In genomic region chr4:8406887-8407286, GRCh38 we compare ENCODE assay signal across 1 cellular context.
TF ChIP-seq lines count a peak whose summit lies in the region.

No MANE protein-coding gene starts in this region.

TF ChIP-seq in IMR-90, 13 proteins besides CTCF, POLR2A, EP300 and RAD21:
- peak; percentile 52 for TF ChIP-seq SMC3 (IDR thresholded peaks at IDR 0.05; ENCODE audit: low read depth, low read length)
